Comparison of ENCODE assay signal across 8 cellular contexts in genomic region chr18:21110667-21111350, GRCh38. TPM values are rescaled to one million over a fixed set of nuclear protein-coding genes. Genes with fewer than 3 reads are reported as not detected.
DNase-seq lines count a peak whose midpoint lies in the region; ATAC-seq and TF ChIP-seq lines count a peak whose summit lies in the region.

No MANE protein-coding gene starts in this region.

- H3K9me3 ChIP-seq in left ventricle myocardium inferior (replicated peaks) (no peaks in the 10 kb centered on the region), vagina (no peaks in the 10 kb centered on the region)

- H3K4me3 ChIP-seq in left ventricle myocardium inferior (peak overlapping the region; percentile 96), vagina (peak overlapping the region; percentile 100)

- TF ChIP-seq CTCF in left ventricle myocardium inferior (IDR thresholded peaks at IDR 0.05; ENCODE audit: borderline replicate concordance) (no peak), vagina (IDR thresholded peaks at IDR 0.05) (no peak)

- H3K27ac ChIP-seq in left ventricle myocardium inferior (replicated peaks): peak overlapping the region; percentile 97
- H3K27ac ChIP-seq in vagina: peak overlapping the region; percentile 99

- intact Hi-C loops in left ventricle myocardium inferior (cut with micrococcal nuclease) (no loop called here), vagina (cut with DNase I) (no loop called here)

- ATAC-seq in GM19397 (IDR thresholded peaks at IDR 0.05; ENCODE audit: unreplicated experiment) (peak; percentile 26), HG03565 (IDR thresholded peaks at IDR 0.05; ENCODE audit: unreplicated experiment) (peak; percentile 18)

- DNase-seq in CD1c-positive myeloid dendritic cell (ENCODE audit: extremely low spot score): peak; percentile 75
- peak; percentile 52 for DNase-seq in SKM-1 treated with dmso at 0.1 percent for 144 hours (lab: John Stamatoyannopoulos, UW; ENCODE audit: unreplicated experiment)
- peak; percentile 10 for DNase-seq in activated naive CD8-positive, alpha-beta T cell treated with anti-CD3 and anti-CD28 coated beads, Interleukin-2, amount 50 U/mL, for 16 hours (ENCODE audit: low read depth, low spot score)
- DNase-seq in left ventricle myocardium inferior: peak; percentile 44
- peak; percentile 45 for DNase-seq in putamen (ENCODE audit: low spot score)
- DNase-seq in vagina (ENCODE audit: extremely low spot score in 2 of 2): no peak

- H3K36me3 ChIP-seq in left ventricle myocardium inferior (no peaks in the 10 kb centered on the region), vagina (no peaks in the 10 kb centered on the region)

- no peak for TF ChIP-seq POLR2A in vagina (IDR thresholded peaks at IDR 0.05)

- H3K27me3 ChIP-seq in left ventricle myocardium inferior (ENCODE audit: low read depth): no peaks in the 10 kb centered on the region
- no peaks in the 10 kb centered on the region for H3K27me3 ChIP-seq in vagina

- H3K4me1 ChIP-seq in left ventricle myocardium inferior (peaks cover 71% of the 10 kb centered on the region), vagina (peaks cover 54% of the 10 kb centered on the region)

RNA-seq across cellular contexts. Expression of gene ROCK1, which starts 0.8 kb away (rescaled TPM):
- 34.9 TPM for total RNA-seq in left ventricle myocardium inferior
- total RNA-seq in vagina: 39.0 TPM

Comparison
In these comparisons a context has a peak if more than half of its experiments do, and no peak if none do; other contexts are left out.
1. DNase-seq: peak in CD1c-positive myeloid dendritic cell (single experiment), SKM-1 treated with dmso at 0.1 percent for 144 hours (single experiment), activated naive CD8-positive, alpha-beta T cell treated with anti-CD3 and anti-CD28 coated beads, Interleukin-2, amount 50 U/mL, for 16 hours (single experiment), left ventricle myocardium inferior (single experiment) and putamen (single experiment); none in vagina (0 of 2).